7 cellular contexts compared by ENCODE assay signal in genomic region chr1:64948905-64949833, GRCh38. TPM values are rescaled to one million over a fixed set of nuclear protein-coding genes. Genes with fewer than 3 reads are reported as not detected.
DNase-seq lines count a peak whose midpoint lies in the region; ATAC-seq and TF ChIP-seq lines count a peak whose summit lies in the region.

No MANE protein-coding gene starts in this region.

- no peak overlapping the region; the same call in 2 of the 3 replicates for H3K4me3 Mint-ChIP-seq in GM23338
- H3K4me3 Mint-ChIP-seq in central memory CD8-positive, alpha-beta T cell, result peak overlapping the region; percentile 12

- H3K36me3 ChIP-seq in GM23338 (ENCODE audit: insufficient read depth) (no peaks in the 10 kb centered on the region), PC-9 (ENCODE audit: low read depth) (no peaks in the 10 kb centered on the region), trophoblast cell (ENCODE audit: control insufficient read depth in 1 of 2, insufficient read depth in 2 of 2, low read length in 2 of 2) (no peaks in the 10 kb centered on the region)

- no peak overlapping the region for H4K8ac ChIP-seq in trophoblast cell (ENCODE audit: low read depth, low read length)

- no peak overlapping the region for H2BK5ac ChIP-seq in trophoblast cell (ENCODE audit: low read depth, low read length, poor library complexity)

- CTCF ChIA-PET in PC-9 (lab: Charles Lee), result no interaction called here

- H3K14ac ChIP-seq in trophoblast cell (ENCODE audit: low read length), result no peak overlapping the region

- DNase-seq in GM23338 (ENCODE audit: low spot score) (peak; percentile 72), PC-9 (peak; percentile 38 to 84), trophoblast cell (peak; percentile 49 to 73), ecto neural progenitor cell (ENCODE audit: low spot score) (no peak), DMS 273 (lab: John Stamatoyannopoulos, UW; ENCODE audit: unreplicated experiment) (no peak)
- no peak for DNase-seq in central memory CD8-positive, alpha-beta T cell (ENCODE audit: low spot score in 2 of 2)

- H3K4me2 ChIP-seq in GM23338 (peak overlapping the region; percentile 1; the same call in 1 of the 2 replicates), PC-9 (peak overlapping the region; percentile 68), trophoblast cell (ENCODE audit: low read length) (no peak overlapping the region)

- H3K79me2 ChIP-seq in GM23338 (replicated peaks; ENCODE audit: insufficient read depth), result peaks cover 38% of the 10 kb centered on the region
- peaks cover 90% of the 10 kb centered on the region for H3K79me2 ChIP-seq in PC-9 (ENCODE audit: low read depth)
- H3K79me2 ChIP-seq in trophoblast cell (ENCODE audit: control insufficient read depth, insufficient read depth, low read length, poor library complexity), result peaks cover 4% of the 10 kb centered on the region

- H3K27me3 ChIP-seq in GM23338 (ENCODE audit: insufficient read depth) (no peaks in the 10 kb centered on the region), PC-9 (ENCODE audit: insufficient read depth, low read depth) (no peaks in the 10 kb centered on the region), trophoblast cell (ENCODE audit: insufficient read depth, low read length) (no peaks in the 10 kb centered on the region)

- TF ChIP-seq CTCF in GM23338 (conservative IDR thresholded peaks at IDR 0.05; ENCODE audit: low read depth in 2 of 2) (no peak), PC-9 (conservative IDR thresholded peaks at IDR 0.05) (no peak)

- no peak overlapping the region for H2BK120ac ChIP-seq in trophoblast cell (ENCODE audit: insufficient read depth, low read length, poor library complexity)

- H3K4me3 ChIP-seq in GM23338 (no peak overlapping the region), PC-9 (peak overlapping the region; percentile 13; the same call in 1 of the 2 replicates), trophoblast cell (ENCODE audit: low read depth, low read length) (no peak overlapping the region)

- H3K9me3 Mint-ChIP-seq in GM23338, result no peaks in the 10 kb centered on the region
- H3K9me3 Mint-ChIP-seq in central memory CD8-positive, alpha-beta T cell, result no peaks in the 10 kb centered on the region

- H3K9me2 ChIP-seq in GM23338 (ENCODE audit: insufficient read depth) (no peaks in the 10 kb centered on the region), PC-9 (ENCODE audit: insufficient read depth) (no peaks in the 10 kb centered on the region)

- peak overlapping the region; percentile 93 for H3K27ac Mint-ChIP-seq in GM23338
- H3K27ac Mint-ChIP-seq in central memory CD8-positive, alpha-beta T cell (ENCODE audit: low read depth), result peak overlapping the region; percentile 68

- H2AFZ ChIP-seq in GM23338, result no peak overlapping the region
- H2AFZ ChIP-seq in PC-9, result no peak overlapping the region
- no peak overlapping the region for H2AFZ ChIP-seq in trophoblast cell (ENCODE audit: insufficient read depth, low read length, poor library complexity)

- H3K4me1 ChIP-seq in GM23338 (ENCODE audit: insufficient read depth), result peaks cover 11% of the 10 kb centered on the region; the same call in 1 of the 2 replicates
- H3K4me1 ChIP-seq in PC-9 (replicated peaks; ENCODE audit: insufficient read depth), result peaks cover 49% of the 10 kb centered on the region
- H3K4me1 ChIP-seq in trophoblast cell (ENCODE audit: control insufficient read depth in 1 of 2, insufficient read depth in 2 of 2, low read length in 2 of 2), result peaks cover 5 to 6% of the 10 kb centered on the region in 2 experiments

- ATAC-seq in GM23338, result peak; percentile 40
- peak; percentile 63 for ATAC-seq in central memory CD8-positive, alpha-beta T cell (replicated peaks; ENCODE audit: extremely low read depth, poor library complexity, severe bottlenecking)
- ATAC-seq in GM18861 (IDR thresholded peaks at IDR 0.05; ENCODE audit: unreplicated experiment), result no peak

- H3K36me3 Mint-ChIP-seq in GM23338 (ENCODE audit: low read depth), result no peaks in the 10 kb centered on the region
- peaks cover 2% of the 10 kb centered on the region for H3K36me3 Mint-ChIP-seq in central memory CD8-positive, alpha-beta T cell (ENCODE audit: insufficient read depth)

- H3F3A ChIP-seq in GM23338 (replicated peaks; ENCODE audit: low read depth) (no peaks in the 10 kb centered on the region), PC-9 (ENCODE audit: insufficient read depth, low read depth) (peaks cover 16% of the 10 kb centered on the region)

- TSS peak; percentile 28 for BruUV-seq in PC-9 (replicated peaks; lab: Mats Ljungman, UMichigan)

- no peak overlapping the region for H4K91ac ChIP-seq in trophoblast cell (ENCODE audit: low read depth, low read length)

- POLR2A ChIA-PET in PC-9 (lab: Charles Lee; ENCODE audit: unreplicated experiment), result no interaction called here

- H3K9ac ChIP-seq in trophoblast cell (ENCODE audit: low read length), result no peak overlapping the region

- no peak overlapping the region for H3K4ac ChIP-seq in trophoblast cell (ENCODE audit: low read depth, low read length)

- no CpG with 5 or more reads among the region's 3 CpGs for WGBS in trophoblast cell (ENCODE audit: extremely low coverage, insufficient coverage, insufficient read length)

- no peaks in the 10 kb centered on the region for H3K9me3 ChIP-seq in PC-9 (ENCODE audit: insufficient read depth, low read depth)
- no peaks in the 10 kb centered on the region for H3K9me3 ChIP-seq in trophoblast cell (ENCODE audit: insufficient read depth, low read depth, low read length)

- H3K18ac ChIP-seq in trophoblast cell (ENCODE audit: low read length), result no peak overlapping the region

- H3K27me3 Mint-ChIP-seq in GM23338 (ENCODE audit: insufficient read depth, low read depth, poor library complexity), result peaks cover 1% of the 10 kb centered on the region
- H3K27me3 Mint-ChIP-seq in central memory CD8-positive, alpha-beta T cell, result no peaks in the 10 kb centered on the region

- H3K27ac ChIP-seq in GM23338 (ENCODE audit: low read depth), result peak overlapping the region; percentile 84
- H3K27ac ChIP-seq in PC-9, result peak overlapping the region; percentile 98
- no peak overlapping the region for H3K27ac ChIP-seq in trophoblast cell (ENCODE audit: low read depth, low read length)

- H3K4me1 Mint-ChIP-seq in GM23338, result peaks cover 24% of the 10 kb centered on the region
- H3K4me1 Mint-ChIP-seq in central memory CD8-positive, alpha-beta T cell, result peaks cover 73% of the 10 kb centered on the region

- H3K79me1 ChIP-seq in trophoblast cell (ENCODE audit: low read length), result peaks cover 3% of the 10 kb centered on the region

- H4K20me1 ChIP-seq in GM23338 (replicated peaks; ENCODE audit: insufficient read depth), result no peaks in the 10 kb centered on the region
- no peaks in the 10 kb centered on the region for H4K20me1 ChIP-seq in PC-9 (ENCODE audit: insufficient read depth)

- no peak overlapping the region for H2AK5ac ChIP-seq in trophoblast cell (ENCODE audit: low read length)

- no peak overlapping the region for H3K23ac ChIP-seq in trophoblast cell (ENCODE audit: low read length)

- intact Hi-C loops in PC-9 (cut with micrococcal nuclease; ENCODE audit: unreplicated experiment), result no loop called here

- no peak overlapping the region for H2BK12ac ChIP-seq in trophoblast cell (ENCODE audit: low read length)

- H4K12ac ChIP-seq in trophoblast cell (ENCODE audit: low read depth, low read length), result no peak overlapping the region

TF ChIP-seq in GM23338, 12 proteins besides CTCF, POLR2A, EP300 and RAD21 (continues in another document):
- no peak for TF ChIP-seq STAT1 (IDR thresholded peaks at IDR 0.05; ENCODE audit: unreplicated experiment)

RNA-seq across cellular contexts. Expression of gene JAK1, which starts 17.2 kb away (rescaled TPM):
- total RNA-seq in GM23338 (2014; rRNA removed; shearing (Covaris generic)), result 15.8 and 19.5 TPM in 2 replicates
- 7.9 and 8.0 TPM in 2 replicates for polyA plus RNA-seq in GM23338 (2016; fragmentation: Nextera tagmentation; extraction: Ambion mirVana)
- total RNA-seq in PC-9 (2021), result 88.5 and 97.9 TPM in 2 replicates
- 35.4 and 36.0 TPM in 2 replicates for polyA plus RNA-seq in trophoblast cell (2013)

Comparison
In these comparisons a context has a peak if more than half of its experiments do, and no peak if none do; other contexts are left out.
1. DNase-seq: peak in GM23338 (single experiment), PC-9 (2 of 2) and trophoblast cell (2 of 2); none in central memory CD8-positive, alpha-beta T cell (0 of 2), ecto neural progenitor cell (single experiment) and DMS 273 (single experiment).